ENCODE assay signal across 38 cellular contexts in genomic region chr6:141953072-141953471, GRCh38.
"Had no signal": no experiment of that assay in that cellular context is flagged by ENCODE, and none has a peak within 500 bp of the region (broad histone marks: within the 10 kb centered on the region; RNA-seq: fewer than 3 reads in every experiment).

No MANE protein-coding gene starts in this region.

- H3K36me3 ChIP-seq: ascending aorta, cardiac muscle cell, WERI-Rb-1 had no signal

- H3K27ac Mint-ChIP-seq: activated CD4-positive, alpha-beta memory T cell treated with anti-CD3 and anti-CD28 coated beads, Interleukin-2, amount 10 ng/mL, durations not matched to agents 7 days and 5 days; activated CD4-positive, alpha-beta T cell treated with anti-CD3 and anti-CD28 coated beads for 36 hours; activated CD4-positive, alpha-beta T cell treated with anti-CD3 and anti-CD28 coated beads, Interleukin-2, amount 10 ng/mL, durations not matched to agents 7 days and 5 days; activated CD8-positive, alpha-beta memory T cell treated with anti-CD3 and anti-CD28 coated beads, Interleukin-2, amount 10 ng/mL, durations not matched to agents 7 days and 5 days; activated CD8-positive, alpha-beta T cell treated with anti-CD3 and anti-CD28 coated beads, Interleukin-2, amount 10 ng/mL, durations not matched to agents 7 days and 5 days; activated naive CD4-positive, alpha-beta T cell treated with anti-CD3 and anti-CD28 coated beads, Interleukin-2, amount 10 ng/mL, durations not matched to agents 7 days and 5 days; activated naive CD4-positive, alpha-beta T cell treated with anti-CD3 and anti-CD28 coated beads, Interleukin-2, amount 50 U/mL, for 24 hours; activated naive CD8-positive, alpha-beta T cell; activated naive CD8-positive, alpha-beta T cell treated with anti-CD3 and anti-CD28 coated beads, Interleukin-2, amount 10 ng/mL, durations not matched to agents 7 days and 5 days; activated naive CD8-positive, alpha-beta T cell treated with anti-CD3 and anti-CD28 coated beads, Interleukin-2, amount 50 U/mL, for 24 hours; activated T-cell treated with anti-CD3 and anti-CD28 coated beads, Interleukin-2, amount 50 U/mL, for 72 hours; activated T-helper 1 cell treated with anti-CD3 and anti-CD28 coated beads, Interleukin-12 subunit alpha, Interleukin-12 subunit beta, Interleukin-2, Interleukin-4 antibody, amounts not matched to agents 30 ng/mL and 10 ng/mL and 1 ng/mL, durations not matched to agents 14 hours and 24 hours and 36 hours; activated T-helper 17 cell treated with anti-CD3 and anti-CD28 coated beads, Interleukin-2, amount 50 U/mL, for 72 hours; brain; T-helper 1 cell treated with Interleukin-12 subunit alpha and Interleukin-12 subunit beta and Interleukin-4 antibody, amounts not matched to agents 30 μg/mL and 1 μg/mL, for 36 hours; T-helper 2 cell treated with Interferon-gamma antibody and Interleukin-4, amounts not matched to agents 5 μg/mL and 100 μg/mL, for 36 hours; WTC11 had no signal

- H3K27me3 Mint-ChIP-seq: activated CD4-positive, alpha-beta memory T cell treated with anti-CD3 and anti-CD28 coated beads, Interleukin-2, amount 10 ng/mL, durations not matched to agents 7 days and 5 days; activated CD4-positive, alpha-beta T cell treated with anti-CD3 and anti-CD28 coated beads for 36 hours; activated CD4-positive, alpha-beta T cell treated with anti-CD3 and anti-CD28 coated beads, Interleukin-2, amount 10 ng/mL, durations not matched to agents 7 days and 5 days; activated CD8-positive, alpha-beta memory T cell treated with anti-CD3 and anti-CD28 coated beads, Interleukin-2, amount 10 ng/mL, durations not matched to agents 7 days and 5 days; activated naive CD4-positive, alpha-beta T cell treated with anti-CD3 and anti-CD28 coated beads, Interleukin-2, amount 10 ng/mL, durations not matched to agents 7 days and 5 days; activated naive CD4-positive, alpha-beta T cell treated with anti-CD3 and anti-CD28 coated beads, Interleukin-2, amount 50 U/mL, for 24 hours; activated naive CD8-positive, alpha-beta T cell; activated naive CD8-positive, alpha-beta T cell treated with anti-CD3 and anti-CD28 coated beads, Interleukin-2, amount 10 ng/mL, durations not matched to agents 7 days and 5 days; activated naive CD8-positive, alpha-beta T cell treated with anti-CD3 and anti-CD28 coated beads, Interleukin-2, amount 50 U/mL, for 24 hours; activated T-helper 17 cell treated with anti-CD3 and anti-CD28 coated beads, Interleukin-2, amount 50 U/mL, for 72 hours; brain; central memory CD8-positive, alpha-beta T cell had no signal

- DNase-seq: activated CD4-positive, alpha-beta memory T cell treated with anti-CD3 and anti-CD28 coated beads, Interleukin-2, amount 10 ng/mL, durations not matched to agents 7 days and 5 days; activated CD4-positive, alpha-beta T cell treated with anti-CD3 and anti-CD28 coated beads for 1 hour; activated CD4-positive, alpha-beta T cell treated with anti-CD3 and anti-CD28 coated beads for 36 hours; activated CD4-positive, alpha-beta T cell treated with anti-CD3 and anti-CD28 coated beads for 48 hours; activated CD4-positive, alpha-beta T cell treated with anti-CD3 and anti-CD28 coated beads, Interleukin-2, amount 10 ng/mL, durations not matched to agents 7 days and 5 days; activated CD4-positive, alpha-beta T cell treated with anti-CD3 and anti-CD28 coated beads, Interleukin-2, amount 50 U/mL, for 48 hours; activated CD4-positive, CD25-positive, alpha-beta regulatory T cell; activated CD8-positive, alpha-beta memory T cell treated with anti-CD3 and anti-CD28 coated beads for 24 hours; activated CD8-positive, alpha-beta memory T cell treated with anti-CD3 and anti-CD28 coated beads, Interleukin-2, amount 10 ng/mL, durations not matched to agents 7 days and 5 days; activated CD8-positive, alpha-beta T cell treated with anti-CD3 and anti-CD28 coated beads, Interleukin-2, amount 10 ng/mL, durations not matched to agents 7 days and 5 days; activated gamma-delta T cell; activated naive CD4-positive, alpha-beta T cell treated with anti-CD3 and anti-CD28 coated beads, Interleukin-2, amount 10 ng/mL, durations not matched to agents 7 days and 5 days; activated naive CD4-positive, alpha-beta T cell treated with Interleukin-2 at 50 U/mL for 16 hours; activated naive CD8-positive, alpha-beta T cell treated with anti-CD3 and anti-CD28 coated beads, Interleukin-2, amount 10 ng/mL, durations not matched to agents 7 days and 5 days; activated naive CD8-positive, alpha-beta T cell treated with anti-CD3 and anti-CD28 coated beads, Interleukin-2, amount 50 U/mL, for 24 hours; activated T-cell treated with anti-CD3 and anti-CD28 coated beads for 4 hours; activated T-cell treated with anti-CD3 and anti-CD28 coated beads, Interleukin-2, amount 50 U/mL, for 1 hour; activated T-cell treated with anti-CD3 and anti-CD28 coated beads, Interleukin-2, amount 50 U/mL, for 4 hours; activated T-cell treated with anti-CD3 and anti-CD28 coated beads, Interleukin-2, amount 50 U/mL, for 72 hours; amygdala; anterior cingulate cortex; caudate nucleus; cerebellar nuclear complex; T-helper 1 cell; T-helper 2 cell; T-helper 9 cell; WERI-Rb-1 had no signal

- H3K4me3 Mint-ChIP-seq: activated CD4-positive, alpha-beta memory T cell treated with anti-CD3 and anti-CD28 coated beads, Interleukin-2, amount 10 ng/mL, durations not matched to agents 7 days and 5 days; activated CD4-positive, alpha-beta T cell treated with anti-CD3 and anti-CD28 coated beads for 36 hours; activated CD4-positive, alpha-beta T cell treated with anti-CD3 and anti-CD28 coated beads, Interleukin-2, amount 10 ng/mL, durations not matched to agents 7 days and 5 days; activated CD8-positive, alpha-beta memory T cell treated with anti-CD3 and anti-CD28 coated beads, Interleukin-2, amount 10 ng/mL, durations not matched to agents 7 days and 5 days; activated CD8-positive, alpha-beta T cell treated with anti-CD3 and anti-CD28 coated beads, Interleukin-2, amount 10 ng/mL, durations not matched to agents 7 days and 5 days; activated naive CD4-positive, alpha-beta T cell treated with anti-CD3 and anti-CD28 coated beads, Interleukin-2, amount 10 ng/mL, durations not matched to agents 7 days and 5 days; activated naive CD4-positive, alpha-beta T cell treated with anti-CD3 and anti-CD28 coated beads, Interleukin-2, amount 50 U/mL, for 24 hours; activated naive CD8-positive, alpha-beta T cell; activated naive CD8-positive, alpha-beta T cell treated with anti-CD3 and anti-CD28 coated beads, Interleukin-2, amount 10 ng/mL, durations not matched to agents 7 days and 5 days; activated naive CD8-positive, alpha-beta T cell treated with anti-CD3 and anti-CD28 coated beads, Interleukin-2, amount 50 U/mL, for 24 hours; activated T-cell treated with anti-CD3 and anti-CD28 coated beads, Interleukin-2, amount 50 U/mL, for 4 hours; activated T-cell treated with anti-CD3 and anti-CD28 coated beads, Interleukin-2, amount 50 U/mL, for 72 hours; activated T-helper 1 cell treated with anti-CD3 and anti-CD28 coated beads, Interleukin-12 subunit alpha, Interleukin-12 subunit beta, Interleukin-2, Interleukin-4 antibody, amounts not matched to agents 30 ng/mL and 10 ng/mL and 1 ng/mL, durations not matched to agents 14 hours and 24 hours and 36 hours; activated T-helper 17 cell treated with anti-CD3 and anti-CD28 coated beads, Interleukin-2, amount 50 U/mL, for 72 hours; brain; central memory CD8-positive, alpha-beta T cell; T-helper 1 cell treated with Interleukin-12 subunit alpha and Interleukin-12 subunit beta and Interleukin-4 antibody, amounts not matched to agents 30 μg/mL and 1 μg/mL, for 36 hours; T-helper 2 cell treated with Interferon-gamma antibody and Interleukin-4, amounts not matched to agents 5 μg/mL and 100 μg/mL, for 36 hours; WTC11 had no signal

- H3K36me3 Mint-ChIP-seq: activated naive CD4-positive, alpha-beta T cell treated with anti-CD3 and anti-CD28 coated beads, Interleukin-2, amount 10 ng/mL, durations not matched to agents 7 days and 5 days; activated naive CD4-positive, alpha-beta T cell treated with anti-CD3 and anti-CD28 coated beads, Interleukin-2, amount 50 U/mL, for 24 hours; activated naive CD8-positive, alpha-beta T cell treated with anti-CD3 and anti-CD28 coated beads, Interleukin-2, amount 10 ng/mL, durations not matched to agents 7 days and 5 days; brain had no signal

- H3K9me3 Mint-ChIP-seq: activated naive CD4-positive, alpha-beta T cell treated with anti-CD3 and anti-CD28 coated beads, Interleukin-2, amount 50 U/mL, for 24 hours had no signal

- H3K4me3 ChIP-seq: ascending aorta, cardiac muscle cell had no signal

- H3K27me3 ChIP-seq: ascending aorta, cardiac muscle cell had no signal

- H3K4me1 Mint-ChIP-seq: activated CD4-positive, alpha-beta memory T cell treated with anti-CD3 and anti-CD28 coated beads, Interleukin-2, amount 10 ng/mL, durations not matched to agents 7 days and 5 days; activated CD4-positive, alpha-beta T cell treated with anti-CD3 and anti-CD28 coated beads for 36 hours; activated CD4-positive, alpha-beta T cell treated with anti-CD3 and anti-CD28 coated beads, Interleukin-2, amount 10 ng/mL, durations not matched to agents 7 days and 5 days; activated CD8-positive, alpha-beta memory T cell treated with anti-CD3 and anti-CD28 coated beads, Interleukin-2, amount 10 ng/mL, durations not matched to agents 7 days and 5 days; activated naive CD4-positive, alpha-beta T cell treated with anti-CD3 and anti-CD28 coated beads, Interleukin-2, amount 10 ng/mL, durations not matched to agents 7 days and 5 days; activated naive CD4-positive, alpha-beta T cell treated with anti-CD3 and anti-CD28 coated beads, Interleukin-2, amount 50 U/mL, for 24 hours; activated naive CD8-positive, alpha-beta T cell treated with anti-CD3 and anti-CD28 coated beads, Interleukin-2, amount 10 ng/mL, durations not matched to agents 7 days and 5 days; activated naive CD8-positive, alpha-beta T cell treated with anti-CD3 and anti-CD28 coated beads, Interleukin-2, amount 50 U/mL, for 24 hours; activated T-helper 17 cell treated with anti-CD3 and anti-CD28 coated beads, Interleukin-2, amount 50 U/mL, for 72 hours; brain; central memory CD8-positive, alpha-beta T cell had no signal

- H3K27ac ChIP-seq: ascending aorta, cardiac muscle cell, WERI-Rb-1 had no signal
